ENCODE assay signal across 8 cellular contexts in genomic region chr1:227788279-227789041, GRCh38. TPM values are rescaled to one million over a fixed set of nuclear protein-coding genes. Genes with fewer than 3 reads are reported as not detected.
DNase-seq lines count a peak whose midpoint lies in the region; ATAC-seq and TF ChIP-seq lines count a peak whose summit lies in the region.

No MANE protein-coding gene starts in this region.

- H3K9me2 ChIP-seq in PC-3 (replicated peaks; ENCODE audit: low read length): no peaks in the 10 kb centered on the region

- peak; percentile 56 for ATAC-seq in GM21367 (IDR thresholded peaks at IDR 0.05; ENCODE audit: unreplicated experiment)
- ATAC-seq in HG03521 (IDR thresholded peaks at IDR 0.05; ENCODE audit: unreplicated experiment): peak; percentile 49
- peak; percentile 75 for ATAC-seq in PC-3
- ATAC-seq in left lung: peak; percentile 82
- peak; percentile 79 for ATAC-seq in stimulated activated effector memory CD8-positive, alpha-beta T cell treated with anti-CD3 and anti-CD28 coated beads, Interleukin-12 subunit alpha, Interleukin-12 subunit beta, amount 100 ng/mL, for 72 hours

- POLR2A ChIA-PET in PC-3 (lab: Charles Lee; ENCODE audit: unreplicated experiment): interaction anchor here (0.6 to 1.1 kb wide), 4 partner anchors 24 to 165 kb away, joined by 3 to 8 read pairs (median 6); partner anchors contain the start of gene WNT9A

- H3K36me3 ChIP-seq in PC-3 (ENCODE audit: low read depth, low read length): no peaks in the 10 kb centered on the region
- no peaks in the 10 kb centered on the region for H3K36me3 ChIP-seq in brain microvascular endothelial cell (replicated peaks)
- no peaks in the 10 kb centered on the region for H3K36me3 ChIP-seq in left lung

- in situ Hi-C loops in brain microvascular endothelial cell (cut with HindIII; ENCODE audit: low pct_ligation_motif_present, low sequenced_read_pairs): no loop called here

- H2AFZ ChIP-seq in PC-3 (ENCODE audit: low read length): peak overlapping the region; percentile 92

- no peak for TF ChIP-seq CTCF in PC-3 (conservative IDR thresholded peaks at IDR 0.05; ENCODE audit: low read depth, low read length)
- no peak for TF ChIP-seq CTCF in brain microvascular endothelial cell (IDR thresholded peaks at IDR 0.05; ENCODE audit: low read depth, low read length, missing control alignments)
- no peak for TF ChIP-seq CTCF in left lung (IDR thresholded peaks at IDR 0.05)

- H3K9me3 ChIP-seq in PC-3 (ENCODE audit: low read length) (no peaks in the 10 kb centered on the region), left lung (no peaks in the 10 kb centered on the region)

- H3K4me2 ChIP-seq in PC-3 (ENCODE audit: low read length): peak overlapping the region; percentile 97

- peaks cover 6% of the 10 kb centered on the region for H3K36me3 Mint-ChIP-seq in stimulated activated effector memory CD8-positive, alpha-beta T cell treated with anti-CD3 and anti-CD28 coated beads, Interleukin-12 subunit alpha, Interleukin-12 subunit beta, amount 100 ng/mL, for 72 hours

- intact Hi-C loops in PC-3 (cut with micrococcal nuclease) (loop anchor here (1.0 to 10.0 kb wide), 6 partner anchors 17 to 376 kb away; partner anchors contain the start of genes IBA57, JMJD4 and SNAP47), left lung (cut with DNase I) (no loop called here)

- H3K9ac ChIP-seq in PC-3 (ENCODE audit: low read length): peak overlapping the region; percentile 43

- peaks cover 29% of the 10 kb centered on the region for H3K4me1 Mint-ChIP-seq in stimulated activated effector memory CD8-positive, alpha-beta T cell treated with anti-CD3 and anti-CD28 coated beads, Interleukin-12 subunit alpha, Interleukin-12 subunit beta, amount 100 ng/mL, for 72 hours

- H3F3A ChIP-seq in PC-3 (ENCODE audit: low read length, unreplicated experiment): no peaks in the 10 kb centered on the region

- H3K4me1 ChIP-seq in PC-3 (ENCODE audit: insufficient read depth, low read length) (peaks cover 18% of the 10 kb centered on the region), left lung (peaks cover 12 to 14% of the 10 kb centered on the region in 2 donors)

- DNase-seq in Daoy (ENCODE audit: low read depth) (peak; percentile 72), PC-3 (peak; percentile 86), brain microvascular endothelial cell (no peak), left lung (peak; percentile 89 to 94), mucosa of gallbladder (ENCODE audit: low spot score) (no peak)
- DNase-seq in stimulated activated effector memory CD8-positive, alpha-beta T cell treated with anti-CD3 and anti-CD28 coated beads, Interleukin-12 subunit alpha, Interleukin-12 subunit beta, amount 100 ng/mL, for 72 hours (ENCODE audit: low spot score in 2 of 2): peak; percentile 62 to 89

- H3K27ac ChIP-seq in PC-3 (ENCODE audit: low read length) (no peak overlapping the region), brain microvascular endothelial cell (no peak overlapping the region), left lung (no peak overlapping the region)

- TSS peak; percentile 27 for BruUV-seq in PC-3 (replicated peaks; lab: Mats Ljungman, UMichigan)

- no peaks in the 10 kb centered on the region for H4K20me1 ChIP-seq in PC-3 (ENCODE audit: low read length)

- peak overlapping the region; percentile 77 for H3K4me3 Mint-ChIP-seq in stimulated activated effector memory CD8-positive, alpha-beta T cell treated with anti-CD3 and anti-CD28 coated beads, Interleukin-12 subunit alpha, Interleukin-12 subunit beta, amount 100 ng/mL, for 72 hours

- H3K27me3 ChIP-seq in PC-3 (ENCODE audit: low read length): no peaks in the 10 kb centered on the region
- H3K27me3 ChIP-seq in brain microvascular endothelial cell (replicated peaks): peaks cover 9% of the 10 kb centered on the region
- peaks cover 0 to 37% of the 10 kb centered on the region in 2 donors for H3K27me3 ChIP-seq in left lung

- H3K9me3 Mint-ChIP-seq in stimulated activated effector memory CD8-positive, alpha-beta T cell treated with anti-CD3 and anti-CD28 coated beads, Interleukin-12 subunit alpha, Interleukin-12 subunit beta, amount 100 ng/mL, for 72 hours: no peaks in the 10 kb centered on the region

- peak overlapping the region; percentile 48 for H3K27ac Mint-ChIP-seq in stimulated activated effector memory CD8-positive, alpha-beta T cell treated with anti-CD3 and anti-CD28 coated beads, Interleukin-12 subunit alpha, Interleukin-12 subunit beta, amount 100 ng/mL, for 72 hours

- CTCF ChIA-PET in PC-3 (lab: Charles Lee): interaction anchor here (1.2 to 1.6 kb wide), 2 partner anchors 22 to 24 kb away, joined by 5 to 13 read pairs; no protein-coding TSS in a partner anchor

- H3K4me3 ChIP-seq in PC-3 (ENCODE audit: low read length): peak overlapping the region; percentile 85
- H3K4me3 ChIP-seq in brain microvascular endothelial cell (ENCODE audit: low read depth, low read length): peak overlapping the region; percentile 48
- H3K4me3 ChIP-seq in left lung: peak overlapping the region; percentile 48 to 68

- H3K79me2 ChIP-seq in PC-3 (ENCODE audit: low read length): no peaks in the 10 kb centered on the region

RNA-seq across cellular contexts. Expression of gene PRSS38, which starts 27.0 kb away (rescaled TPM):
- total RNA-seq in Daoy (2014; rRNA removed; shearing (Covaris generic)): not detected in 2 replicates
- total RNA-seq in PC-3 (2014; rRNA removed) (not detected in 2 replicates), left lung (not detected), mucosa of gallbladder (not detected)

RNA-seq across cellular contexts. Expression of gene SNAP47, which starts 53.2 kb away (rescaled TPM):
- total RNA-seq in Daoy (2014; rRNA removed; shearing (Covaris generic)): 46.0 and 50.8 TPM in 2 replicates
- total RNA-seq in PC-3 (2014; rRNA removed): 123 and 145 TPM in 2 replicates
- 10 to 100 TPM; 24.5 to 29.7 TPM for total RNA-seq in left lung
- total RNA-seq in mucosa of gallbladder: 32.3 TPM

RNA-seq across cellular contexts. Expression of gene JMJD4, which starts 53.4 kb away (rescaled TPM):
- 17.3 and 22.3 TPM in 2 replicates for total RNA-seq in Daoy (2014; rRNA removed; shearing (Covaris generic))
- total RNA-seq in PC-3 (2014; rRNA removed) (80.5 and 87.8 TPM in 2 replicates), left lung (10 to 100 TPM; 13.4 to 16.1 TPM), mucosa of gallbladder (14.1 TPM)

Comparison
In these comparisons a context has a peak if more than half of its experiments do, and no peak if none do; other contexts are left out.
1. DNase-seq: peak in Daoy (single experiment), PC-3 (single experiment), left lung (2 of 2) and stimulated activated effector memory CD8-positive, alpha-beta T cell treated with anti-CD3 and anti-CD28 coated beads, Interleukin-12 subunit alpha, Interleukin-12 subunit beta, amount 100 ng/mL, for 72 hours (2 of 2); none in brain microvascular endothelial cell (single experiment) and mucosa of gallbladder (single experiment).
2. Peak in every context shown above with its lines, with median percentiles within 50 percentile points of each other: ATAC-seq and H3K4me3 ChIP-seq.